11 cellular contexts compared by ENCODE assay signal in genomic region chr22:20583471-20583922, GRCh38.
DNase-seq lines count a peak whose midpoint lies in the region; ATAC-seq, FAIRE-seq and TF ChIP-seq lines count a peak whose summit lies in the region.
"Had no signal": no experiment of that assay in that cellular context is flagged by ENCODE, and none has a peak within 500 bp of the region (broad histone marks: within the 10 kb centered on the region; RNA-seq: fewer than 3 reads in every experiment).

No MANE protein-coding gene starts in this region.

- no peak overlapping the region for H3K27ac ChIP-seq in CD8-positive, alpha-beta T cell (ENCODE audit: low read depth, low read length)
- no peak overlapping the region for H3K27ac ChIP-seq in GM12878 (ENCODE audit: control insufficient read depth, insufficient read depth)
- no peak overlapping the region for H3K27ac ChIP-seq in keratinocyte (ENCODE audit: control insufficient read depth, insufficient read depth, low read length)
- H3K27ac ChIP-seq in tibial nerve: no peak overlapping the region

- H3K27me3 ChIP-seq in CD8-positive, alpha-beta T cell (ENCODE audit: insufficient read depth, low read length): no peaks in the 10 kb centered on the region
- H3K27me3 ChIP-seq in GM12878 (replicated peaks in 1 of 2; ENCODE audit: control insufficient read depth in 2 of 2, insufficient read depth in 2 of 2, low read length in 1 of 2) (no peaks in the 10 kb centered on the region), keratinocyte (ENCODE audit: control insufficient read depth, extremely low read depth, insufficient read depth, low read length) (no peaks in the 10 kb centered on the region), tibial nerve (no peaks in the 10 kb centered on the region)

- in situ Hi-C loops in GM12878 (cut with MboI): no loop called here

- ATAC-seq in CD8-positive, alpha-beta T cell: no peak
- ATAC-seq in GM12878: no peak
- no peak for ATAC-seq in GM21619 (IDR thresholded peaks at IDR 0.05; ENCODE audit: unreplicated experiment)
- ATAC-seq in stimulated activated naive CD8-positive, alpha-beta T cell treated with anti-CD3 and anti-CD28 coated beads, Interleukin-15, Interleukin-2, amounts not matched to agents 100 U/mL and 50 U/mL, for 24 hours: no peak

- no peaks in the 10 kb centered on the region for H3K9me3 ChIP-seq in CD8-positive, alpha-beta T cell (ENCODE audit: low read length)
- H3K9me3 ChIP-seq in GM12878 (replicated peaks; ENCODE audit: control insufficient read depth, insufficient read depth, low read length) (no peaks in the 10 kb centered on the region), keratinocyte (ENCODE audit: control insufficient read depth, low read depth, low read length) (no peaks in the 10 kb centered on the region), tibial nerve (no peaks in the 10 kb centered on the region)

- CTCF ChIA-PET in CD8-positive, alpha-beta T cell (lab: Charles Lee): interaction anchor here (0.9 to 1.8 kb wide), 5 partner anchors 12 to 120 kb away, joined by 3 to 6 read pairs (median 3); no protein-coding TSS in a partner anchor
- CTCF ChIA-PET in GM12878 (lab: Yijun Ruan, JAX): no interaction called here

- H3K36me3 ChIP-seq in CD8-positive, alpha-beta T cell (ENCODE audit: insufficient read depth, low read length): peaks cover 78% of the 10 kb centered on the region
- H3K36me3 ChIP-seq in GM12878 (ENCODE audit: control insufficient read depth in 2 of 2, insufficient read depth in 2 of 2, low read length in 1 of 2): peaks cover 11 to 53% of the 10 kb centered on the region in 2 experiments
- peaks cover 71 to 75% of the 10 kb centered on the region in 2 experiments for H3K36me3 ChIP-seq in keratinocyte (ENCODE audit: control insufficient read depth in 2 of 2, extremely low read depth in 1 of 2, insufficient read depth in 2 of 2, low read length in 2 of 2)
- peaks cover 2 to 97% (median 42%) of the 10 kb centered on the region in 3 donors for H3K36me3 ChIP-seq in tibial nerve

- H3K4me1 Mint-ChIP-seq in CD8-positive, alpha-beta T cell (ENCODE audit: low read depth): peaks cover 26% of the 10 kb centered on the region

- RAD21 ChIA-PET in GM12878 (lab: Charles Lee; ENCODE audit: unreplicated experiment): interaction anchor here (0.6 kb wide), 1 partner anchor 372 kb away, joined by 3 read pairs; no protein-coding TSS in a partner anchor

- H3K4me3 ChIP-seq in CD8-positive, alpha-beta T cell (ENCODE audit: low read depth, low read length): no peak overlapping the region
- H3K4me3 ChIP-seq in GM12878 (no peak overlapping the region), keratinocyte (ENCODE audit: control insufficient read depth in 2 of 3, extremely low read depth in 1 of 3, insufficient read depth in 2 of 3, low read depth in 1 of 3, low read length in 3 of 3) (no peak overlapping the region), tibial nerve (no peak overlapping the region)

- H3K4me2 ChIP-seq in GM12878 (ENCODE audit: control insufficient read depth, insufficient read depth) (no peak overlapping the region), keratinocyte (ENCODE audit: control insufficient read depth, extremely low read depth, insufficient read depth, low read depth, low read length) (no peak overlapping the region)

- no peaks in the 10 kb centered on the region for H3K9me3 Mint-ChIP-seq in CD8-positive, alpha-beta T cell

- TF ChIP-seq POLR2A in GM12878 (IDR thresholded peaks at IDR 0.05; ENCODE audit: low read depth, low read length) (no peak), tibial nerve (IDR thresholded peaks at IDR 0.05) (no peak)

- H3K9ac ChIP-seq in GM12878 (ENCODE audit: control insufficient read depth, insufficient read depth, low read length) (no peak overlapping the region), keratinocyte (ENCODE audit: control insufficient read depth, extremely low read depth, insufficient read depth, low read length) (no peak overlapping the region)

- SMC1A ChIA-PET in GM12878 (lab: Charles Lee; ENCODE audit: uncharacterized antibody, unreplicated experiment): interaction anchor here (0.8 kb wide), 1 partner anchor 20 kb away, joined by 3 read pairs; no protein-coding TSS in a partner anchor

- peak in 1 of 7 experiments; percentile 4 for DNase-seq in CD8-positive, alpha-beta T cell
- peak; percentile 25 for DNase-seq in HT-29 (ENCODE audit: low spot score)
- no peak for DNase-seq in GM12878 (ENCODE audit: low read depth, low spot score)
- no peak for DNase-seq in keratinocyte (ENCODE audit: low read depth, low spot score)
- no peak for DNase-seq in tibial nerve (ENCODE audit: low spot score in 2 of 2)
- no peak for DNase-seq in OCI-M2 (lab: John Stamatoyannopoulos, UW; ENCODE audit: unreplicated experiment)
- DNase-seq in stimulated activated naive CD8-positive, alpha-beta T cell treated with anti-CD3 and anti-CD28 coated beads, Interleukin-15, Interleukin-2, amounts not matched to agents 100 U/mL and 50 U/mL, for 24 hours: no peak
- DNase-seq: activated effector memory CD4-positive, alpha-beta T cell treated with Interleukin-2 at 50 U/mL for 16 hours; NCI-H1092 treated with DMSO at 0.1 percent for 48 hours; T-helper 9 cell had no signal

- no peaks in the 10 kb centered on the region for H4K20me1 ChIP-seq in GM12878 (ENCODE audit: control insufficient read depth, insufficient read depth)
- H4K20me1 ChIP-seq in keratinocyte (ENCODE audit: control insufficient read depth, extremely low read depth, insufficient read depth, low read length): peaks cover 12% of the 10 kb centered on the region

- H3K79me2 ChIP-seq in GM12878 (ENCODE audit: control insufficient read depth, insufficient read depth, low read length) (no peaks in the 10 kb centered on the region), keratinocyte (ENCODE audit: control insufficient read depth, insufficient read depth, low read length) (peaks cover 31% of the 10 kb centered on the region)

- 58% methylated on average over 4 of the region's 4 CpGs for WGBS in GM12878 (ENCODE audit: insufficient coverage, insufficient replicate concordance, low lambda C conversion rate, missing lambda C conversion rate)
- 76 to 84% methylated on average over 4 of the region's 4 CpGs for WGBS in tibial nerve, 2 donors

- peak overlapping the region; percentile 32 for H3K27ac Mint-ChIP-seq in CD8-positive, alpha-beta T cell

- dilution Hi-C loops in keratinocyte (cut with MboI; ENCODE audit: extremely low pct_ligation_motif_present, low sequenced_read_pairs): no loop called here

- H3K36me3 Mint-ChIP-seq in CD8-positive, alpha-beta T cell: peaks cover 82% of the 10 kb centered on the region

- TF ChIP-seq RAD21 in GM12878 (IDR thresholded peaks at IDR 0.05; ENCODE audit: insufficient read depth, low read depth, low read length): 0 out of 2 replicates have a peak, but pooled peaks have one; percentile 16

- POLR2A ChIA-PET in CD8-positive, alpha-beta T cell (lab: Charles Lee): interaction anchor here (1.4 to 2.4 kb wide), 2 partner anchors 12 to 14 kb away, joined by 3 to 6 read pairs; no protein-coding TSS in a partner anchor
- POLR2A ChIA-PET in GM12878 (lab: Charles Lee): no interaction called here

- no peaks in the 10 kb centered on the region for H3K9me1 ChIP-seq in keratinocyte (ENCODE audit: control insufficient read depth, extremely low read depth, insufficient read depth, low read length)

- FAIRE-seq in GM12878 (lab: Jason Lieb, UNC) (no peak), keratinocyte (lab: Jason Lieb, UNC) (no peak)

- TF ChIP-seq EP300 in GM12878 (IDR thresholded peaks at IDR 0.05; ENCODE audit: borderline replicate concordance in 1 of 2, control insufficient read depth in 1 of 2, low read depth in 2 of 2, low read length in 2 of 2) (no peak), tibial nerve (IDR thresholded peaks at IDR 0.05) (no peak)

- TF ChIP-seq CTCF in CD8-positive, alpha-beta T cell (IDR thresholded peaks at IDR 0.05): no peak
- no peak for TF ChIP-seq CTCF in GM12878 (IDR thresholded peaks at IDR 0.05 in 2 of 3, conservative IDR thresholded peaks at IDR 0.05 in 1 of 3; ENCODE audit: control insufficient read depth in 2 of 3, extremely low read depth in 1 of 3, insufficient read depth in 1 of 3, low read depth in 3 of 3, low read length in 3 of 3)
- TF ChIP-seq CTCF in keratinocyte (optimal IDR thresholded peaks at IDR 0.05 in 1 of 3, IDR thresholded peaks at IDR 0.05 in 1 of 3, conservative IDR thresholded peaks at IDR 0.05 in 1 of 3; ENCODE audit: extremely low read depth in 1 of 3, insufficient read depth in 2 of 3, low read length in 3 of 3): peak; percentile 29 to 61 (median 36)
- no peak for TF ChIP-seq CTCF in tibial nerve (IDR thresholded peaks at IDR 0.05)

- BruUV-seq in GM12878 (replicated peaks; lab: Mats Ljungman, UMichigan): no TSS peak

- intact Hi-C loops in CD8-positive, alpha-beta T cell (cut with DNase I, micrococcal nuclease): no loop called here
- intact Hi-C loops in GM12878 (cut with micrococcal nuclease; ENCODE audit: unreplicated experiment): no loop called here

- H3K4me1 ChIP-seq in CD8-positive, alpha-beta T cell (ENCODE audit: insufficient read depth, low read length): peaks cover 24% of the 10 kb centered on the region
- H3K4me1 ChIP-seq in GM12878 (ENCODE audit: control insufficient read depth, insufficient read depth, low read length): no peaks in the 10 kb centered on the region
- H3K4me1 ChIP-seq in keratinocyte (ENCODE audit: control insufficient read depth, extremely low read depth, insufficient read depth, low read length): peaks cover 26% of the 10 kb centered on the region
- peaks cover 0 to 15% (median 0%) of the 10 kb centered on the region in 4 donors for H3K4me1 ChIP-seq in tibial nerve

- H3K4me3 Mint-ChIP-seq in CD8-positive, alpha-beta T cell: no peak overlapping the region

- H2AFZ ChIP-seq in GM12878 (ENCODE audit: control insufficient read depth, low read depth, low read length) (no peak overlapping the region), keratinocyte (ENCODE audit: control insufficient read depth, low read length) (no peak overlapping the region)

- no peaks in the 10 kb centered on the region for H3K27me3 Mint-ChIP-seq in CD8-positive, alpha-beta T cell (ENCODE audit: low read depth)

TF ChIP-seq in GM12878, 131 proteins besides CTCF, POLR2A, EP300 and RAD21:
- TF ChIP-seq RB1 (IDR thresholded peaks at IDR 0.05; ENCODE audit: borderline replicate concordance) (no peak), MAX (IDR thresholded peaks at IDR 0.05; ENCODE audit: low read depth, low read length) (no peak), CHD4 (IDR thresholded peaks at IDR 0.05) (no peak), RCOR1 (conservative IDR thresholded peaks at IDR 0.05; ENCODE audit: low read depth, low read length) (no peak), BMI1 (IDR thresholded peaks at IDR 0.05; ENCODE audit: borderline replicate concordance) (no peak), ZNF622 (IDR thresholded peaks at IDR 0.05) (no peak), BACH1 (IDR thresholded peaks at IDR 0.05; ENCODE audit: borderline replicate concordance) (no peak), BRCA1 (IDR thresholded peaks at IDR 0.05; ENCODE audit: low read depth, low read length) (no peak), JUNB (IDR thresholded peaks at IDR 0.05) (no peak), EED (IDR thresholded peaks at IDR 0.05; ENCODE audit: low read depth) (no peak), HCFC1 (IDR thresholded peaks at IDR 0.05; ENCODE audit: low read length) (no peak)
TF ChIP-seq in GM12878: peak in this region for 0.

Comparison
In these comparisons a context has a peak if more than half of its experiments do, and no peak if none do; other contexts are left out.
1. CTCF ChIP-seq: peak in keratinocyte (3 of 3); none in CD8-positive, alpha-beta T cell (single experiment), GM12878 (0 of 3) and tibial nerve (0 of 5).